19 cellular contexts compared by ENCODE assay signal in the genomic region with DNA sequence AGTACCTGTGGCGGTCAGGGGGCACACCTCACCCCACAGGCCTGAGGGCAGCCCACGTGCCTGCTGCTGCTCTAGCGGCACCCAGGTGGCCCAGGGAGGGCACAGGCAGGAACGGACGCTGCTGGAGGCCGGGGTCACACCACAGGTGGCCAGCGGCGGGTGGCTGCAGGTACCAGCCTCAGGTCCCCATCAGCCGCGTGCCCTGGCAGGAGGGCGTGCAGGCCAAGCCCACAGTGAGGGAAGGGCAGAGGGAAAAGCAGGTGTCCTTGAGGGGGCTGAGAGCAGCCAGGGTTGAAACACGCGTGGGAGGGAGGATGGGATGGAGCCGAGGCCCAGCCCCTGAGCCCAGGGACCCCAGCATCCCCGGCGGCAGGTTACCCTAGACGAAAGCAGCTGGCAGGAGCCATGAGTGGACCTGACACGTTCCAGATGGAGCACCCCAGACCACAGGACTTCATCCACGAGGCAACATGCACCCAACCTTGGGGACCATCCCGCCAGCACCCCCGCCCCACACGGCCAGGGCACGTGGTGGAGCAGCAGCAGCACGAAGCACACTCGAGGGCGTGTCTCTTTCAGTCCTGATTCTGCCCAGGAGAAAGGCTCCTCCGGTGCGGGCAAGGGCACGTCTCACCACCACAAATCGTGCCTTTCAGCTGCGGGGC. TPM values are rescaled to one million over a fixed set of nuclear protein-coding genes. Genes with fewer than 3 reads are reported as not detected.
DNase-seq lines count a peak whose midpoint lies in the region; ATAC-seq, FAIRE-seq and TF ChIP-seq lines count a peak whose summit lies in the region.
"Had no signal": no experiment of that assay in that cellular context is flagged by ENCODE, and none has a peak within 500 bp of the region (broad histone marks: within the 10 kb centered on the region; RNA-seq: fewer than 3 reads in every experiment).

No MANE protein-coding gene starts in this region.

- no peak overlapping the region for H3K4me3 Mint-ChIP-seq in immature natural killer cell
- H3K4me3 Mint-ChIP-seq: activated naive CD4-positive, alpha-beta T cell treated with anti-CD3 and anti-CD28 coated beads, Interleukin-2, amount 50 U/mL, for 24 hours; naive thymus-derived CD8-positive, alpha-beta T cell had no signal

- no peaks in the 10 kb centered on the region for H3K36me3 Mint-ChIP-seq in immature natural killer cell

- H3K4me1 ChIP-seq in duodenal mucosa (ENCODE audit: control insufficient read depth in 1 of 2, insufficient read depth in 2 of 2, low read length in 2 of 2) (peaks cover 32 to 40% of the 10 kb centered on the region in 2 donors), neutrophil (ENCODE audit: control insufficient read depth in 1 of 2, insufficient read depth in 1 of 2, low read depth in 1 of 2, low read length in 1 of 2) (peaks cover 82 to 89% of the 10 kb centered on the region in 2 experiments), aorta (ENCODE audit: control insufficient read depth in 1 of 2, insufficient read depth in 2 of 2, low read length in 2 of 2) (no peaks in the 10 kb centered on the region)
- H3K4me1 ChIP-seq: HAP-1 had no signal

- peak overlapping the region; percentile 36 for H3K27ac ChIP-seq in duodenal mucosa (ENCODE audit: low read depth, low read length)
- H3K27ac ChIP-seq in neutrophil = peak overlapping the region; percentile 97
- H3K27ac ChIP-seq in aorta (ENCODE audit: low read depth in 1 of 2, low read length in 2 of 2) = no peak overlapping the region
- H3K27ac ChIP-seq: tibial nerve had no signal

- no peak overlapping the region for H3K27ac Mint-ChIP-seq in immature natural killer cell
- H3K27ac Mint-ChIP-seq: activated naive CD4-positive, alpha-beta T cell treated with anti-CD3 and anti-CD28 coated beads, Interleukin-2, amount 50 U/mL, for 24 hours had no signal

- no peak overlapping the region for H3K9ac ChIP-seq in duodenal mucosa (ENCODE audit: low read depth in 1 of 2, low read length in 2 of 2)

- H3K9me3 Mint-ChIP-seq in immature natural killer cell = no peaks in the 10 kb centered on the region
- H3K9me3 Mint-ChIP-seq: activated naive CD4-positive, alpha-beta T cell treated with anti-CD3 and anti-CD28 coated beads, Interleukin-2, amount 50 U/mL, for 24 hours; naive thymus-derived CD8-positive, alpha-beta T cell had no signal

- H3K4me3 ChIP-seq in duodenal mucosa (ENCODE audit: low read depth in 1 of 2, low read length in 2 of 2) (no peak overlapping the region), neutrophil (ENCODE audit: low read depth in 1 of 2, low read length in 1 of 2) (no peak overlapping the region), aorta (ENCODE audit: low read length in 2 of 2) (no peak overlapping the region)
- H3K4me3 ChIP-seq: HAP-1, tibial nerve had no signal

- TF ChIP-seq CTCF in neutrophil (IDR thresholded peaks at IDR 0.05) = no peak

- no peak for FAIRE-seq in H54 (lab: Jason Lieb, UNC)
- FAIRE-seq: bronchial epithelial cell, G401.6, HTR-8/SVneo had no signal

- H3K9me3 ChIP-seq in duodenal mucosa (ENCODE audit: control insufficient read depth in 1 of 2, low read length in 2 of 2) (no peaks in the 10 kb centered on the region), neutrophil (no peaks in the 10 kb centered on the region), aorta (ENCODE audit: control insufficient read depth, low read length) (no peaks in the 10 kb centered on the region)
- H3K9me3 ChIP-seq: Caco-2, HAP-1, tibial nerve had no signal

- H3K4me1 Mint-ChIP-seq in immature natural killer cell = peaks cover 4 to 5% of the 10 kb centered on the region in 2 donors

- DNase-seq in Right ventricle myocardium inferior (ENCODE audit: missing footprints) = peak; percentile 67
- DNase-seq in left cardiac atrium = no peak
- peak; percentile 44 to 73 for DNase-seq in aorta
- DNase-seq in H54 (ENCODE audit: insufficient read length, low spot score) = no peak
- DNase-seq in immature natural killer cell = no peak
- no peak for DNase-seq in NCI-H2081 (lab: John Stamatoyannopoulos, UW)
- DNase-seq: NCI-H187 treated with DMSO at 0.1 percent for 48 hours, NCI-H524 treated with DMSO at 0.1 percent for 48 hours, OCI-M1 had no signal

- H3K27me3 ChIP-seq in duodenal mucosa (ENCODE audit: control insufficient read depth in 1 of 2, insufficient read depth in 2 of 2, low read length in 2 of 2) = no peaks in the 10 kb centered on the region
- H3K27me3 ChIP-seq in neutrophil = no peaks in the 10 kb centered on the region
- H3K27me3 ChIP-seq in aorta (ENCODE audit: control insufficient read depth in 1 of 2, insufficient read depth in 2 of 2, low read length in 1 of 2) = no peaks in the 10 kb centered on the region
- H3K27me3 ChIP-seq: tibial nerve had no signal

- peaks cover 0 to 3% (median 0%) of the 10 kb centered on the region in 3 donors for H3K27me3 Mint-ChIP-seq in immature natural killer cell (ENCODE audit: low read depth in 3 of 3)
- H3K27me3 Mint-ChIP-seq: activated naive CD4-positive, alpha-beta T cell treated with anti-CD3 and anti-CD28 coated beads, Interleukin-2, amount 50 U/mL, for 24 hours; naive thymus-derived CD8-positive, alpha-beta T cell had no signal

- 95 to 96% methylated on average over 31 of the region's 31 CpGs for WGBS in aorta, 2 donors

- no peaks in the 10 kb centered on the region for H3K36me3 ChIP-seq in duodenal mucosa (ENCODE audit: control insufficient read depth in 1 of 2, insufficient read depth in 2 of 2, low read length in 2 of 2)
- peaks cover 65% of the 10 kb centered on the region for H3K36me3 ChIP-seq in neutrophil
- no peaks in the 10 kb centered on the region for H3K36me3 ChIP-seq in aorta (ENCODE audit: control insufficient read depth in 1 of 2, insufficient read depth in 2 of 2, low read length in 1 of 2)

- intact Hi-C loops in Right ventricle myocardium inferior (cut with DNase I) (no loop called here), left cardiac atrium (cut with DNase I) (no loop called here), aorta (cut with DNase I) (no loop called here)

- no peak for ATAC-seq in Right ventricle myocardium inferior
- ATAC-seq in left cardiac atrium = no peak
- no peak for ATAC-seq in aorta (ENCODE audit: low FRiP score)
- ATAC-seq: naive thymus-derived CD8-positive, alpha-beta T cell had no signal

- TF ChIP-seq POLR2A in H54 (IDR thresholded peaks at IDR 0.05; ENCODE audit: low read depth, low read length) = no peak

RNA-seq across cellular contexts. Expression of gene SLC19A1, which starts 3.7 kb away (rescaled TPM):
- total RNA-seq in Right ventricle myocardium inferior (8.2 TPM), left cardiac atrium (1 to 10 TPM; 5.4 to 8.6 TPM), aorta (1 to 10 TPM; 6.2 to 8.4 TPM)
- polyA plus RNA-seq in aorta (10 to 100 TPM in 1 of 2 donors, 1 to 10 TPM in 1; 4.5 to 32.5 TPM), immature natural killer cell (1 to 10 TPM in 2 of 3 donors, under 1 TPM in 1; 0.84 to 7.1 (median 1.7) TPM)

Comparison
In these comparisons a context has a peak if more than half of its experiments do, and no peak if none do; other contexts are left out.
1. DNase-seq: peak in Right ventricle myocardium inferior (single experiment) and aorta (2 of 2); none in left cardiac atrium (single experiment), H54 (single experiment), immature natural killer cell (0 of 3) and NCI-H2081 (0 of 2).
2. H3K27ac ChIP-seq: peak in duodenal mucosa (single experiment) and neutrophil (single experiment); none in aorta (0 of 2).